ENCODE assay signal across 26 cellular contexts in genomic region chr17:50093246-50093645, GRCh38. TPM values are rescaled to one million over a fixed set of nuclear protein-coding genes. Genes with fewer than 3 reads are reported as not detected.
A peak's percentile ranks its signal among the peaks of the same experiment; 100 is the strongest.
DNase-seq lines count a peak whose midpoint lies in the region; ATAC-seq and TF ChIP-seq lines count a peak whose summit lies in the region.
"Had no signal": no experiment of that assay in that cellular context is flagged by ENCODE, and none has a peak within 500 bp of the region (broad histone marks: within the 10 kb centered on the region; RNA-seq: fewer than 3 reads in every experiment).

No MANE protein-coding gene starts in this region.

- no peak for ATAC-seq in CD4-positive, alpha-beta T cell (ENCODE audit: poor library complexity)
- ATAC-seq in RWPE2 (ENCODE audit: low read depth) (no peak), HG02678 (IDR thresholded peaks at IDR 0.05; ENCODE audit: unreplicated experiment) (no peak)
- ATAC-seq: gastroesophageal sphincter; HepG2; left lung; naive thymus-derived CD4-positive, alpha-beta T cell; pancreas had no signal

- H3K27ac ChIP-seq in CD4-positive, alpha-beta T cell (ENCODE audit: low read depth, low read length) = no peak overlapping the region
- peak overlapping the region; percentile 55 for H3K27ac ChIP-seq in RWPE2 (ENCODE audit: poor library complexity, severe bottlenecking)
- peak overlapping the region in 1 of 3 donors; percentile 17 for H3K27ac ChIP-seq in thyroid gland
- H3K27ac ChIP-seq: BLaER1 treated with 17β-estradiol and CSF1 and Interleukin-3, amounts not matched to agents 10 nM and 100 nM; pancreas had no signal

- H3K27me3 Mint-ChIP-seq in CD4-positive, alpha-beta T cell = no peaks in the 10 kb centered on the region
- H3K27me3 Mint-ChIP-seq in chondrocyte (ENCODE audit: low read depth) (no peaks in the 10 kb centered on the region), neural crest cell (ENCODE audit: low read depth) (no peaks in the 10 kb centered on the region)
- H3K27me3 Mint-ChIP-seq: naive thymus-derived CD4-positive, alpha-beta T cell had no signal

- H3K9me3 ChIP-seq in CD4-positive, alpha-beta T cell (ENCODE audit: control insufficient read depth, low read length) = no peaks in the 10 kb centered on the region
- H3K9me3 ChIP-seq in RWPE2 (ENCODE audit: severe bottlenecking) (no peaks in the 10 kb centered on the region), thyroid gland (no peaks in the 10 kb centered on the region)
- H3K9me3 ChIP-seq: BLaER1 treated with 17β-estradiol and CSF1 and Interleukin-3, amounts not matched to agents 10 nM and 100 nM; Caco-2; gastroesophageal sphincter; left lung; pancreas had no signal

- no peak overlapping the region for H3K27ac Mint-ChIP-seq in CD4-positive, alpha-beta T cell
- H3K27ac Mint-ChIP-seq in chondrocyte (ENCODE audit: unreplicated experiment) (peak overlapping the region; percentile 53), neural crest cell (ENCODE audit: unreplicated experiment) (no peak overlapping the region)
- H3K27ac Mint-ChIP-seq: activated naive CD4-positive, alpha-beta T cell treated with anti-CD3 and anti-CD28 coated beads for 36 hours; activated T-helper 1 cell treated with anti-CD3 and anti-CD28 coated beads, Interleukin-12 subunit alpha, Interleukin-12 subunit beta, Interleukin-2, Interleukin-4 antibody, amounts not matched to agents 30 ng/mL and 10 ng/mL and 1 ng/mL, durations not matched to agents 14 hours and 24 hours and 36 hours; endodermal cell; mesothelial cell of epicardium had no signal

- peaks cover 18% of the 10 kb centered on the region for H3K36me3 Mint-ChIP-seq in CD4-positive, alpha-beta T cell (ENCODE audit: low read depth)
- peaks cover 22% of the 10 kb centered on the region for H3K36me3 Mint-ChIP-seq in chondrocyte (ENCODE audit: low read depth)
- H3K36me3 Mint-ChIP-seq in neural crest cell (ENCODE audit: low read depth) = no peaks in the 10 kb centered on the region

- H3K4me3 ChIP-seq in RWPE2 (ENCODE audit: severe bottlenecking) = no peak overlapping the region
- no peak overlapping the region for H3K4me3 ChIP-seq in thyroid gland (replicated peaks in 1 of 3)
- H3K4me3 ChIP-seq in H7 (ENCODE audit: insufficient read depth, low read depth, low read length) = no peak overlapping the region
- H3K4me3 ChIP-seq: BLaER1 treated with 17β-estradiol and CSF1 and Interleukin-3, amounts not matched to agents 10 nM and 100 nM; gastroesophageal sphincter; left lung; pancreas had no signal

- H3K9me3 Mint-ChIP-seq in CD4-positive, alpha-beta T cell = no peaks in the 10 kb centered on the region
- H3K9me3 Mint-ChIP-seq in chondrocyte (ENCODE audit: low read depth) (no peaks in the 10 kb centered on the region), neural crest cell (no peaks in the 10 kb centered on the region)
- H3K9me3 Mint-ChIP-seq: activated naive CD4-positive, alpha-beta T cell treated with anti-CD3 and anti-CD28 coated beads for 36 hours; activated T-helper 1 cell treated with anti-CD3 and anti-CD28 coated beads, Interleukin-12 subunit alpha, Interleukin-12 subunit beta, Interleukin-2, Interleukin-4 antibody, amounts not matched to agents 30 ng/mL and 10 ng/mL and 1 ng/mL, durations not matched to agents 14 hours and 24 hours and 36 hours; endodermal cell; mesothelial cell of epicardium had no signal

- peaks cover 3% of the 10 kb centered on the region for H3K4me1 ChIP-seq in RWPE2 (ENCODE audit: insufficient read depth, poor library complexity, severe bottlenecking)
- H3K4me1 ChIP-seq in thyroid gland = peaks cover 16 to 29% of the 10 kb centered on the region in 2 donors
- H3K4me1 ChIP-seq: Caco-2 had no signal

- no peaks in the 10 kb centered on the region for H3K27me3 ChIP-seq in CD4-positive, alpha-beta T cell (ENCODE audit: control insufficient read depth, insufficient read depth, low read length)
- H3K27me3 ChIP-seq in RWPE2 (ENCODE audit: insufficient read depth, poor library complexity, severe bottlenecking) (no peaks in the 10 kb centered on the region), thyroid gland (no peaks in the 10 kb centered on the region), H7 (ENCODE audit: control insufficient read depth, insufficient read depth, low read length) (no peaks in the 10 kb centered on the region)
- H3K27me3 ChIP-seq: BLaER1 treated with 17β-estradiol and CSF1 and Interleukin-3, amounts not matched to agents 10 nM and 100 nM; gastroesophageal sphincter; left lung; pancreas had no signal

- H3K4me1 Mint-ChIP-seq in CD4-positive, alpha-beta T cell (ENCODE audit: low read depth) = peaks cover 31% of the 10 kb centered on the region
- peaks cover 29% of the 10 kb centered on the region for H3K4me1 Mint-ChIP-seq in chondrocyte (ENCODE audit: low read depth)
- peaks cover 21% of the 10 kb centered on the region for H3K4me1 Mint-ChIP-seq in neural crest cell

- POLR2A ChIA-PET in CD4-positive, alpha-beta T cell (lab: Charles Lee) = interaction anchor here (1.2 to 1.5 kb wide), 2 partner anchors 22 to 59 kb away, joined by 4 to 5 read pairs; no protein-coding TSS in a partner anchor

- H3K36me3 ChIP-seq in RWPE2 (ENCODE audit: low read depth) (peaks cover 26% of the 10 kb centered on the region), thyroid gland (peaks cover 15 to 22% of the 10 kb centered on the region in 2 donors), H7 (replicated peaks; ENCODE audit: control insufficient read depth, insufficient read depth, low read length) (no peaks in the 10 kb centered on the region)

- no peak for TF ChIP-seq POLR2A in thyroid gland (IDR thresholded peaks at IDR 0.05)

- 88 to 89% methylated on average over 3 of the region's 3 CpGs for WGBS in thyroid gland, 2 donors

- TF ChIP-seq CTCF in CD4-positive, alpha-beta T cell (IDR thresholded peaks at IDR 0.05) = no peak
- TF ChIP-seq CTCF in RWPE2 (IDR thresholded peaks at IDR 0.05; ENCODE audit: poor library complexity, severe bottlenecking) (no peak), chondrocyte (IDR thresholded peaks at IDR 0.05) (no peak), neural crest cell (conservative IDR thresholded peaks at IDR 0.05) (no peak), thyroid gland (IDR thresholded peaks at IDR 0.05) (no peak), GM13977 (IDR thresholded peaks at IDR 0.05; ENCODE audit: extremely low read depth, insufficient read depth, missing control alignments) (no peak)

- peak overlapping the region; percentile 96 for H3K4me3 Mint-ChIP-seq in CD4-positive, alpha-beta T cell
- H3K4me3 Mint-ChIP-seq in chondrocyte (ENCODE audit: unreplicated experiment) (no peak overlapping the region), neural crest cell (peak overlapping the region; percentile 93)
- H3K4me3 Mint-ChIP-seq: activated naive CD4-positive, alpha-beta T cell treated with anti-CD3 and anti-CD28 coated beads for 36 hours; activated T-helper 1 cell treated with anti-CD3 and anti-CD28 coated beads, Interleukin-12 subunit alpha, Interleukin-12 subunit beta, Interleukin-2, Interleukin-4 antibody, amounts not matched to agents 30 ng/mL and 10 ng/mL and 1 ng/mL, durations not matched to agents 14 hours and 24 hours and 36 hours; endodermal cell; mesothelial cell of epicardium had no signal

- CTCF ChIA-PET in CD4-positive, alpha-beta T cell (lab: Charles Lee) = interaction anchor here (1.3 to 2.0 kb wide), 7 partner anchors 22 to 204 kb away, joined by 4 to 11 read pairs (median 6); partner anchors contain the start of gene ITGA3

- intact Hi-C loops in CD4-positive, alpha-beta T cell (cut with DNase I, micrococcal nuclease) = loop anchor here in 1 of 2 experiments (1.0 to 10.0 kb wide), 4 partner anchors 36 to 388 kb away; partner anchors contain the start of genes ITGA3, SLC35B1 and TMEM92
- intact Hi-C loops in thyroid gland (cut with DNase I) = no loop called here

- DNase-seq in CD4-positive, alpha-beta T cell = no peak
- no peak for DNase-seq in RWPE2 (ENCODE audit: low spot score)
- DNase-seq in chondrocyte (ENCODE audit: low spot score) = no peak
- no peak for DNase-seq in neural crest cell (ENCODE audit: low read depth, low spot score)
- no peak for DNase-seq in thyroid gland
- DNase-seq in H7 = no peak
- no peak for DNase-seq in GM13977 (ENCODE audit: low spot score)
- DNase-seq: activated CD4-positive, alpha-beta T cell treated with anti-CD3 and anti-CD28 coated beads, Interleukin-2, amount 50 U/mL, for 4 hours; activated naive CD4-positive, alpha-beta T cell treated with anti-CD3 and anti-CD28 coated beads for 36 hours; Caco-2; cortex of kidney; DMS79 treated with DMSO at 0.1 percent for 48 hours; endodermal cell; left lung; naive thymus-derived CD4-positive, alpha-beta T cell; NCI-H146; NCI-H446; Right ventricle myocardium superior; stimulated activated CD4-positive, alpha-beta T cell treated with anti-CD3 and anti-CD28 coated beads, Interleukin-4, amount 100 ng/mL, for 1 hour had no signal

- in situ Hi-C loops in GM13977 (cut with MboI; ENCODE audit: low pct_unique_long_range_greater_than_20kb, low sequenced_read_pairs, unreplicated experiment) = loop anchor here (5.0 kb wide), 1 partner anchor 66 kb away; no protein-coding TSS in a partner anchor

RNA-seq across cellular contexts. Expression of gene PDK2, which starts 1.9 kb away (rescaled TPM):
- 10 to 100 TPM in 1 of 2 experiments, 1 to 10 TPM in 1; 8.7 to 10.1 TPM for total RNA-seq in CD4-positive, alpha-beta T cell
- 28.9 to 38.0 TPM (median 31.1 TPM) in 3 replicates for total RNA-seq in chondrocyte
- 21.6 and 24.6 TPM in 2 replicates for total RNA-seq in neural crest cell
- total RNA-seq in thyroid gland = 10 to 100 TPM; 42.5 to 79.3 (median 64.5) TPM
- 13.5 and 14.2 TPM in 2 replicates for total RNA-seq in H7 (2014; rRNA removed; shearing (Covaris generic))

RNA-seq across cellular contexts. Expression of gene SAMD14, which starts 36.7 kb away (rescaled TPM):
- under 1 TPM; 0.33 to 0.53 TPM for total RNA-seq in CD4-positive, alpha-beta T cell
- 26.0 to 29.4 TPM (median 27.6 TPM) in 3 replicates for total RNA-seq in chondrocyte
- total RNA-seq in neural crest cell = 26.1 and 28.7 TPM in 2 replicates
- total RNA-seq in thyroid gland = under 1 TPM; 0.24 to 0.81 (median 0.58) TPM
- 7.8 and 8.2 TPM in 2 replicates for total RNA-seq in H7 (2014; rRNA removed; shearing (Covaris generic))

RNA-seq across cellular contexts. Expression of gene ITGA3, which starts 37.3 kb away (rescaled TPM):
- 1 to 10 TPM; 2.3 to 2.4 TPM for total RNA-seq in CD4-positive, alpha-beta T cell
- total RNA-seq in chondrocyte (85.8 to 236 TPM (median 216 TPM) in 3 replicates), neural crest cell (4.5 and 4.8 TPM in 2 replicates), thyroid gland (100 to 1,000 TPM; 145 to 246 (median 172) TPM)
- 20.0 and 24.0 TPM in 2 replicates for total RNA-seq in H7 (2014; rRNA removed; shearing (Covaris generic))

RNA-seq across cellular contexts. Expression of gene PPP1R9B, which starts 57.2 kb away (rescaled TPM):
- total RNA-seq in CD4-positive, alpha-beta T cell = 10 to 100 TPM; 53.4 to 55.7 TPM
- total RNA-seq in chondrocyte = 75.4 to 84.2 TPM (median 79.3 TPM) in 3 replicates
- total RNA-seq in neural crest cell = 67.1 and 68.8 TPM in 2 replicates
- 10 to 100 TPM; 28.6 to 37.2 (median 31.9) TPM for total RNA-seq in thyroid gland
- 15.0 and 21.1 TPM in 2 replicates for total RNA-seq in H7 (2014; rRNA removed; shearing (Covaris generic))
